1 cellular context compared by ENCODE assay signal in the genomic region with DNA sequence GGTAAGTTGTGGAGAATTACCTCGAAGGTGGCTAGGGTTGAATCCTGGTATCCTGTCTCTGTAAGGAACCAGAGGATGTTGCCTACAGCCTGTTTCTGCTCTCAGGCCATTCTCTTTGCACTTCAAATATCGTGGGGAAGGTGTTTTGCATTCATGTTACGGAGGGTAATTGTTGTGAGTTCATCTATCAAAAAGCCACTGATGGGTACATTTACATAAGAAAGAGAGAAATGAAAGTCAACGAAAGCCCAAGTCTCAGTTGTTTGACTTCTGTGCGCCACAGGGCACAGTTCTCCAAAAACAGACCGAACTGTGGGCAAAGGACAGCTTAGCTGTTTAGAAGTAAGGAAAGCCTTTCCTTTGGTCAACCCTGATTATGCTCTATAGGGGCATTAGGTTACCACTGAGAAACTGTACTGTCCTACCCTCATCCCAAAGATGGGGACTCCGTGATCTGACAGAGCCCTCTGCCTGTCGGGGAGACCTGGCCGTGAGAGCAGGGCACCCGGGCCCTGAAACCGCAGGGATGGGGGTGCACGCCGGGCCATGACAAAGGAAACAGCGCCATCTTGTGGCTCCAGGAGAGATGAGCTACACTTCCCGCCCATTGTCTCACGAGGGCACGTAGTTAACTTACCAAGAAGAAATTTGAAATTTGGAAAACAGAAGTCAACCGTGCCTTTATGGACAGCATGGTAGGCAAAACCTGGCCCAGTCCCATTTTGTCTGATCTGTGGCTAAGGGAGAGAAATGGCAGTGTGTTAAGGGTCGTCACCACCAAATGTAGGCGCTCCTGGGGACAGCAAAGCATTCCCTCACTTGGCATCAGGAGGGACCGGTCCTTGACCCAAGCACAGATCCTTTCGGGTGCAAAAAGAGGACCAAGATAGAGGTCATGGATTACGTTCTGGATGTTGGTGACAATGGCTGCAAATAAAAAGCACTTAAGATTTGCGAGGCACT.
A peak's percentile ranks its signal among the peaks of the same experiment; 100 is the strongest.
TF ChIP-seq lines count a peak whose summit lies in the region.

No MANE protein-coding gene starts in this region.

TF ChIP-seq in H1, 55 proteins besides CTCF, POLR2A, EP300 and RAD21:
- TF ChIP-seq ASH2L (IDR thresholded peaks at IDR 0.05; ENCODE audit: low read length) = peak; percentile 50
- no peak for TF ChIP-seq BACH1 (IDR thresholded peaks at IDR 0.05; ENCODE audit: low read length)
- TF ChIP-seq RXRA (IDR thresholded peaks at IDR 0.05; ENCODE audit: insufficient read depth, low read depth, low read length) = no peak
- TF ChIP-seq NANOG (IDR thresholded peaks at IDR 0.05; ENCODE audit: insufficient read depth, low read depth, low read length, poor library complexity, severe bottlenecking) = peak; percentile 80
- peak; percentile 73; the same call in 1 of the 2 replicates for TF ChIP-seq POU5F1 (IDR thresholded peaks at IDR 0.05; ENCODE audit: low read depth, low read length)
- TF ChIP-seq CHD7 (IDR thresholded peaks at IDR 0.05; ENCODE audit: insufficient replicate concordance, low read length) = no peak
- 0 out of 2 replicates have a peak, but pooled peaks have one; percentile 46 for TF ChIP-seq YY1 (IDR thresholded peaks at IDR 0.05; ENCODE audit: low read depth, low read length)
- 0 out of 2 replicates have a peak, but pooled peaks have one; percentile 30 for TF ChIP-seq SP4 (IDR thresholded peaks at IDR 0.05; ENCODE audit: low read length)
- peak; percentile 62 for TF ChIP-seq MAX (IDR thresholded peaks at IDR 0.05)
- TF ChIP-seq E2F6 (IDR thresholded peaks at IDR 0.05) = peak; percentile 80
